Comparison of ENCODE assay signal across 7 cellular contexts in the genomic region with DNA sequence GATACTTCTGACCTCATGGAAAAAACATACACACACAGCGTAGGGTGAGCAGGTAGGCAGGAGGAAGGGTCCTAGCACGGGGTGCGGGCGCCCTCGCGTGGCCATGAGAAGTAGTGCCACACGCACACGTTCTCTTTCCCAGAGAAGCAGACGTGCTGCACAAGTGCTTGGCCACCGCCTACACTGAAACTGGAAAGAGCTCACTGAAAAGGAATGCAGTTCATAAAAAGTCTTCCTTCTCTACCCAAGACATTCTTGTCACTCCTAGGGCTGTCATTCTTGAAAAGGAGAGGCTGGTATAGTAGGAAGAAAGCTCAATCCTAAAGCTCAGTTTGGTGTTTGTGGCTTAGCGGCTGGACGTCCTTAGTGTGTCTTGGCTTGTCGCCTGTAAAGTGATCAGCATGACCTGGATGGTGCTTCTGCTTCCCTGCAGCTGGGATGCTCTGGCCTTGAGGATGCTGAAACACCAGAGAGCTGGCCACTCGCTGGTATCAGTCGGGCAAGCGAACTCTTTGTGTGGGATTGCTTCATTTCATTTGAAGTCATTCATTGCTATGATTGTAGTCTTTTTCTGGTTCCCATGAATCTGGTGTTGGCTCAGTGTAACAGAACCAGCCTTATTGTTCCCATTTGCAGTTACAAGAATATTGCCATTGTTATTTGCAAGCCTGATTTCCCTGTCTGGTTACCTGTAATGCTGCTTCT.
DNase-seq lines count a peak whose midpoint lies in the region; ATAC-seq, FAIRE-seq and TF ChIP-seq lines count a peak whose summit lies in the region.

No MANE protein-coding gene starts in this region.

- H3K9ac ChIP-seq in OCI-LY3 (ENCODE audit: low read length) (no peak overlapping the region), K562 (ENCODE audit: insufficient read depth in 1 of 2, low read depth in 2 of 2, low read length in 2 of 2) (no peak overlapping the region)

- H3K79me2 ChIP-seq in OCI-LY3 (ENCODE audit: low read length) (no peaks in the 10 kb centered on the region), K562 (ENCODE audit: control insufficient read depth, insufficient read depth, low read length) (no peaks in the 10 kb centered on the region)

- FAIRE-seq in K562 (lab: Jason Lieb, UNC), result peak; percentile 78

- H3K27me3 ChIP-seq in OCI-LY3 (ENCODE audit: low read depth, low read length) (peaks cover 41% of the 10 kb centered on the region), K562 (ENCODE audit: control insufficient read depth in 2 of 2, insufficient read depth in 2 of 2, low read length in 2 of 2) (no peaks in the 10 kb centered on the region)

- DNase-seq in ELR (ENCODE audit: low read depth) (peak; percentile 68), K562 (ENCODE audit: extremely low read depth in 1 of 4, low spot score in 3 of 4) (peak; percentile 63 to 79 (median 72)), iPS-NIHi11 (ENCODE audit: low spot score) (peak; percentile 81)
- peak; percentile 62 for DNase-seq in stimulated activated CD4-positive, alpha-beta T cell treated with anti-CD3 and anti-CD28 coated beads, Interleukin-15, amount 100 ng/mL, for 24 hours

- no peak for TF ChIP-seq EP300 in K562 (IDR thresholded peaks at IDR 0.05; ENCODE audit: low read length)

- H3K36me3 ChIP-seq in OCI-LY3 (replicated peaks; ENCODE audit: low read depth, low read length) (no peaks in the 10 kb centered on the region), K562 (ENCODE audit: control insufficient read depth, insufficient read depth, low read length) (no peaks in the 10 kb centered on the region)

- TF ChIP-seq RAD21 in K562 (CRISPR knock-in tag; conservative IDR thresholded peaks at IDR 0.05 in 1 of 2, IDR thresholded peaks at IDR 0.05 in 1 of 2), result peak; percentile 68 to 84

- ATAC-seq in GM19455 (IDR thresholded peaks at IDR 0.05; ENCODE audit: unreplicated experiment) (peak; percentile 81), HG03442 (IDR thresholded peaks at IDR 0.05; ENCODE audit: unreplicated experiment) (peak; percentile 85), K562 (peak; percentile 97)

- peaks cover 16% of the 10 kb centered on the region; the same call in 1 of the 2 replicates for H4K20me1 ChIP-seq in OCI-LY3 (ENCODE audit: insufficient read depth, low read length)
- H4K20me1 ChIP-seq in K562 (replicated peaks; ENCODE audit: control insufficient read depth, insufficient read depth, low read length), result no peaks in the 10 kb centered on the region; the same call in 1 of the 2 replicates

- H3K4me1 ChIP-seq in OCI-LY3 (ENCODE audit: low read length), result no peaks in the 10 kb centered on the region
- H3K4me1 ChIP-seq in K562 (replicated peaks in 1 of 2; ENCODE audit: control insufficient read depth in 2 of 2, insufficient read depth in 2 of 2, low read length in 2 of 2), result no peaks in the 10 kb centered on the region

- H3K9me3 ChIP-seq in OCI-LY3 (ENCODE audit: insufficient read depth, low read length) (no peaks in the 10 kb centered on the region), K562 (replicated peaks; ENCODE audit: control insufficient read depth, insufficient read depth, low read depth, low read length) (no peaks in the 10 kb centered on the region)

- POLR2A ChIA-PET in K562 (lab: Yijun Ruan, JAX), result interaction anchor here (0.6 to 0.8 kb wide), 3 partner anchors 54 to 280 kb away, joined by 3 read pairs; no protein-coding TSS in a partner anchor

- TF ChIP-seq POLR2A in K562 (conservative IDR thresholded peaks at IDR 0.05), result no peak

- no TSS peak for BruUV-seq in K562 (replicated peaks; lab: Mats Ljungman, UMichigan)

- H3K4me3 ChIP-seq in OCI-LY3 (ENCODE audit: low read length) (no peak overlapping the region), K562 (no peak overlapping the region)

- WGBS in K562 (ENCODE audit: insufficient coverage, low coverage, missing lambda C conversion rate), result 3% methylated on average over 16 of the region's 16 CpGs

- intact Hi-C loops in K562 (cut with micrococcal nuclease), result loop anchor here (1.0 to 5.0 kb wide), 6 partner anchors 97 to 1242 kb away; no protein-coding TSS in a partner anchor

- CTCF ChIA-PET in K562 (lab: Yijun Ruan, JAX; ENCODE audit: low intra/inter-chr PET ratio), result interaction anchor here (0.5 to 1.0 kb wide), 3 partner anchors 92 to 286 kb away, joined by 3 read pairs; no protein-coding TSS in a partner anchor

- H3K27ac ChIP-seq in OCI-LY3 (ENCODE audit: low read length) (no peak overlapping the region), K562 (ENCODE audit: extremely low read depth, low read depth, low read length) (no peak overlapping the region)

- TF ChIP-seq CTCF in OCI-LY3 (IDR thresholded peaks at IDR 0.05; ENCODE audit: low read depth, low read length) (peak; percentile 91), K562 (IDR thresholded peaks at IDR 0.05 in 2 of 3, conservative IDR thresholded peaks at IDR 0.05 in 1 of 3; ENCODE audit: insufficient read depth in 2 of 3, low read depth in 1 of 3, low read length in 3 of 3) (peak; percentile 78 to 93 (median 82))

- H3K4me2 ChIP-seq in OCI-LY3 (ENCODE audit: low read length) (no peak overlapping the region), K562 (ENCODE audit: insufficient read depth, low read length) (no peak overlapping the region)

- no peaks in the 10 kb centered on the region for H3K9me1 ChIP-seq in K562 (ENCODE audit: control insufficient read depth, insufficient read depth, low read length)

- in situ Hi-C loops in K562 (cut with MboI), result loop anchor here (5.0 to 25.0 kb wide), 2 partner anchors 602 to 762 kb away; partner anchors contain the start of gene SNX19

- H2AFZ ChIP-seq in OCI-LY3 (ENCODE audit: low read depth, low read length) (no peak overlapping the region), K562 (ENCODE audit: low read depth, low read length) (no peak overlapping the region)

TF ChIP-seq in K562, 482 proteins besides CTCF, POLR2A, EP300 and RAD21:
- TF ChIP-seq, protein P1, sequence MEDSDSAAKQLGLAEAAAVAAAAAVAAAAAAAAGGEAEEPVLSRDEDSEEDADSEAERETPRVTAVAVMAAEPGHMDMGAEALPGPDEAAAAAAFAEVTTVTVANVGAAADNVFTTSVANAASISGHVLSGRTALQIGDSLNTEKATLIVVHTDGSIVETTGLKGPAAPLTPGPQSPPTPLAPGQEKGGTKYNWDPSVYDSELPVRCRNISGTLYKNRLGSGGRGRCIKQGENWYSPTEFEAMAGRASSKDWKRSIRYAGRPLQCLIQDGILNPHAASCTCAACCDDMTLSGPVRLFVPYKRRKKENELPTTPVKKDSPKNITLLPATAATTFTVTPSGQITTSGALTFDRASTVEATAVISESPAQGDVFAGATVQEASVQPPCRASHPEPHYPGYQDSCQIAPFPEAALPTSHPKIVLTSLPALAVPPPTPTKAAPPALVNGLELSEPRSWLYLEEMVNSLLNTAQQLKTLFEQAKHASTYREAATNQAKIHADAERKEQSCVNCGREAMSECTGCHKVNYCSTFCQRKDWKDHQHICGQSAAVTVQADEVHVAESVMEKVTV (CRISPR knock-in tag; IDR thresholded peaks at IDR 0.05), result peak; percentile 56
- TF ChIP-seq ATF1 (CRISPR knock-in tag; IDR thresholded peaks at IDR 0.05) (no peak), ATF1 (tag; IDR thresholded peaks at IDR 0.05) (0 out of 2 replicates have a peak, but pooled peaks have one; percentile 36), CREM (IDR thresholded peaks at IDR 0.05; ENCODE audit: low read depth) (peak; percentile 45; the same call in 1 of the 2 replicates), ARNT (IDR thresholded peaks at IDR 0.05) (no peak), SMC3 (conservative IDR thresholded peaks at IDR 0.05; ENCODE audit: insufficient read depth, low read depth, low read length) (peak; percentile 86)
